Comparison of ENCODE assay signal across 31 cellular contexts in the genomic region with DNA sequence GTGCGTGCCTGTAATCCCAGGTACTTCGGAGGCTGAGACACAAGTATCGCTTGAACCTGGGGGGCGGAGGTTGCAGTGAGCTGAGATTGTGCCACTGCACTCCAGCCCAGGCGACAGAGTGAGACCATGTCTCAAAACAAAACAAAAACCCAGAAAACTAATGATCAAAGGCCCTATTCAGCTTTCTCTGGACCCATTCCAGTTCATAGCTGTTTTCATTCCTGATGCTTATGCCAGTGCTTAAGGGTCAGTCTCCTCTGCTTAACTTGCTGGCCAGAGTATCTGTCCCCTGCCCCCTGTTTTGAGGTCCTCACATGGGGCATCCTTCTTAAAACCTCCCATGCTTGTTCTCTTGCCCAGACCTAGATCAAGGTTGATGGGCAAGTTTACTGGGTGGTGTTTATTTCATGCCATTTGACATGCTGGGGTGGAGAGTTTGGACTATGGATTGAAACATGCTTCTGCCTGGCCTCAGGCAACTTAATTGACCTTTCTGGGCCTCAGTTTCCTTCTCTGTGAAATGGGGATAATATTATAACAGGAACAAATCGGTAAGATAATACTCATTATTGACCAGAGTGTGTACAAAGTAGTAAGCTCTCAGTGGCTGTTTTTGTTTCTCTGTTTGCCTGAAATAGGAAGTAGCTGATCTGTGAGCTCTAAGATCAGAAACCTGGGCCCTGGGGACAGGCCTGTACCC.
DNase-seq lines count a peak whose midpoint lies in the region; ATAC-seq, FAIRE-seq and TF ChIP-seq lines count a peak whose summit lies in the region.
"Had no signal": no experiment of that assay in that cellular context is flagged by ENCODE, and none has a peak within 500 bp of the region (broad histone marks: within the 10 kb centered on the region; RNA-seq: fewer than 3 reads in every experiment).

No MANE protein-coding gene starts in this region.

- H3K4me3 Mint-ChIP-seq in naive B cell = peak overlapping the region in 1 of 8 donors; percentile 55
- H3K4me3 Mint-ChIP-seq in stimulated activated memory B cell treated with anti-CD40 and anti-IgM and Interleukin-4, amounts not matched to agents 10 μg/mL and 1 μg/mL and 100 μg/mL, for 72 hours = no peak overlapping the region
- H3K4me3 Mint-ChIP-seq: activated naive CD8-positive, alpha-beta T cell; CD8-positive, alpha-beta T cell; effector memory CD8-positive, alpha-beta T cell had no signal

- peaks cover 0 to 4% (median 0%) of the 10 kb centered on the region in 7 donors for H3K9me3 Mint-ChIP-seq in naive B cell
- H3K9me3 Mint-ChIP-seq in stimulated activated memory B cell treated with anti-CD40 and anti-IgM and Interleukin-4, amounts not matched to agents 10 μg/mL and 1 μg/mL and 100 μg/mL, for 72 hours = peaks cover 3% of the 10 kb centered on the region
- H3K9me3 Mint-ChIP-seq: CD8-positive, alpha-beta T cell; effector memory CD8-positive, alpha-beta T cell had no signal

- dilution Hi-C loops in IMR-90 (cut with HindIII; ENCODE audit: low sequenced_read_pairs, unreplicated experiment) = no loop called here

- intact Hi-C loops in IMR-90 (cut with micrococcal nuclease) = no loop called here
- intact Hi-C loops in tibial artery (cut with DNase I; ENCODE audit: low total_unique reads) = no loop called here

- no peaks in the 10 kb centered on the region for H3K79me1 ChIP-seq in IMR-90 (ENCODE audit: low read depth in 1 of 2, low read length in 2 of 2)

- no peaks in the 10 kb centered on the region for H3K4me1 ChIP-seq in IMR-90 (ENCODE audit: control insufficient read depth, insufficient read depth, low read length)
- no peaks in the 10 kb centered on the region for H3K4me1 ChIP-seq in tibial artery
- H3K4me1 ChIP-seq in small intestine (ENCODE audit: control insufficient read depth in 2 of 2, insufficient read depth in 1 of 2, low read depth in 1 of 2, low read length in 1 of 2) = no peaks in the 10 kb centered on the region
- H3K4me1 ChIP-seq: psoas muscle, suprapubic skin had no signal

- in situ Hi-C loops in IMR-90 (cut with MboI; ENCODE audit: low sequenced_read_pairs) = no loop called here

- DNase-seq in AG04450 (ENCODE audit: low read depth, low spot score) = no peak
- DNase-seq in IMR-90 = no peak
- peak in 4 of 61 donors; percentile 5 to 32 (median 6) for DNase-seq in caudate nucleus (lab: John Stamatoyannopoulos, UW)
- no peak for DNase-seq in naive B cell
- DNase-seq in tibial artery = no peak
- DNase-seq in small intestine = no peak
- DNase-seq: activated CD4-positive, alpha-beta T cell treated with anti-CD3 and anti-CD28 coated beads for 4 hours; activated CD8-positive, alpha-beta memory T cell treated with anti-CD3 and anti-CD28 coated beads for 24 hours; activated effector memory CD4-positive, alpha-beta T cell treated with anti-CD3 and anti-CD28 coated beads, Interleukin-2, amount 50 U/mL, for 16 hours; activated T-cell treated with anti-CD3 and anti-CD28 coated beads for 4 hours; CD8-positive, alpha-beta T cell; effector memory CD8-positive, alpha-beta T cell; H7; islet precursor cell; left ventricle myocardium inferior; mesendoderm; MV-4-11; NCI-H1436; NCI-H2081 treated with DMSO at 0.1 percent for 48 hours; NCI-H748 treated with DMSO at 0.1 percent for 48 hours; psoas muscle; stimulated activated CD4-positive, alpha-beta T cell treated with anti-CD3 and anti-CD28 coated beads, Interleukin-4, amount 100 ng/mL, for 4 hours; SW 1271; T-helper 9 cell had no signal

- no peak overlapping the region for H2BK20ac ChIP-seq in IMR-90 (ENCODE audit: low read depth, low read length)

- H3K27me3 Mint-ChIP-seq in naive B cell = no peaks in the 10 kb centered on the region
- no peaks in the 10 kb centered on the region for H3K27me3 Mint-ChIP-seq in stimulated activated memory B cell treated with anti-CD40 and anti-IgM and Interleukin-4, amounts not matched to agents 10 μg/mL and 1 μg/mL and 100 μg/mL, for 72 hours
- H3K27me3 Mint-ChIP-seq: activated naive CD8-positive, alpha-beta T cell; effector memory CD8-positive, alpha-beta T cell had no signal

- 0 out of 2 replicates have a peak, but pooled peaks cover 3% of the 10 kb centered on the region for H3K9me1 ChIP-seq in IMR-90 (ENCODE audit: insufficient read depth, low read length)

- H3K4me2 ChIP-seq in IMR-90 (ENCODE audit: low read depth, low read length) = no peak overlapping the region

- H4K20me1 ChIP-seq in IMR-90 (ENCODE audit: insufficient read depth, low read length) = no peaks in the 10 kb centered on the region

- no peak overlapping the region for H3K56ac ChIP-seq in IMR-90 (ENCODE audit: extremely low read depth, insufficient read depth, low read length)

- TF ChIP-seq CTCF in AG04450 (IDR thresholded peaks at IDR 0.05; ENCODE audit: low read depth, low read length) (no peak), IMR-90 (conservative IDR thresholded peaks at IDR 0.05; ENCODE audit: low read depth, low read length) (no peak), tibial artery (IDR thresholded peaks at IDR 0.05) (no peak)

- no peak overlapping the region for H3K14ac ChIP-seq in IMR-90 (replicated peaks; ENCODE audit: low read depth, low read length)

- H2AFZ ChIP-seq in IMR-90 (replicated peaks; ENCODE audit: low read length, poor library complexity) = no peak overlapping the region

- no peak overlapping the region for H3K23ac ChIP-seq in IMR-90 (ENCODE audit: low read depth, low read length)

- H3K27ac Mint-ChIP-seq in naive B cell = peak overlapping the region in 4 of 6 donors; percentile 66 to 82 (median 78)
- H3K27ac Mint-ChIP-seq in stimulated activated memory B cell treated with anti-CD40 and anti-IgM and Interleukin-4, amounts not matched to agents 10 μg/mL and 1 μg/mL and 100 μg/mL, for 72 hours = no peak overlapping the region
- H3K27ac Mint-ChIP-seq: activated naive CD8-positive, alpha-beta T cell; CD8-positive, alpha-beta T cell had no signal

- H2AK5ac ChIP-seq in IMR-90 (ENCODE audit: low read depth, low read length) = no peak overlapping the region

- no peaks in the 10 kb centered on the region for H3K27me3 ChIP-seq in AG04450 (ENCODE audit: control insufficient read depth, insufficient read depth, low read length)
- H3K27me3 ChIP-seq in IMR-90 (ENCODE audit: control insufficient read depth, insufficient read depth, low read length) = no peaks in the 10 kb centered on the region
- H3K27me3 ChIP-seq in tibial artery = no peaks in the 10 kb centered on the region
- H3K27me3 ChIP-seq in small intestine (ENCODE audit: control insufficient read depth in 2 of 2, insufficient read depth in 2 of 2, low read length in 2 of 2) = no peaks in the 10 kb centered on the region
- H3K27me3 ChIP-seq: suprapubic skin had no signal

- POLR2A ChIA-PET in AG04450 (lab: Yijun Ruan, JAX) (no interaction called here), IMR-90 (lab: Charles Lee; ENCODE audit: unreplicated experiment) (no interaction called here)

- peak; percentile 42 for ATAC-seq in IMR-90 (ENCODE audit: low read depth)
- ATAC-seq in naive B cell (ENCODE audit: low read depth in 2 of 2) = no peak
- no peak for ATAC-seq in HG02798 (IDR thresholded peaks at IDR 0.05; ENCODE audit: poor library complexity, unreplicated experiment)
- ATAC-seq in stimulated activated memory B cell treated with anti-CD40 and anti-IgM and Interleukin-4, amounts not matched to agents 10 μg/mL and 1 μg/mL and 100 μg/mL, for 72 hours = no peak
- ATAC-seq: CD8-positive, alpha-beta T cell; effector memory CD8-positive, alpha-beta T cell; psoas muscle had no signal

- no peak overlapping the region for H2BK5ac ChIP-seq in IMR-90 (ENCODE audit: low read depth, low read length, poor library complexity, severe bottlenecking)

- H3K27ac ChIP-seq in AG04450 (ENCODE audit: low read depth, low read length) (peak overlapping the region; percentile 11), IMR-90 (ENCODE audit: insufficient read depth, low read length) (no peak overlapping the region), caudate nucleus (ENCODE audit: low read depth, low read length) (peak overlapping the region; percentile 79), tibial artery (no peak overlapping the region), small intestine (ENCODE audit: low read depth in 1 of 2, low read length in 1 of 2) (no peak overlapping the region)
- H3K27ac ChIP-seq: coronary artery, left ventricle myocardium inferior, psoas muscle, suprapubic skin, VCaP had no signal

- H3K9ac ChIP-seq in IMR-90 (ENCODE audit: low read depth, low read length) = no peak overlapping the region

- no peak overlapping the region for H4K91ac ChIP-seq in IMR-90 (ENCODE audit: insufficient read depth, low read depth, low read length)

- 69% methylated on average over 4 of the region's 6 CpGs; no CpG with 5 or more reads in 1 of the 2 experiments for WGBS in IMR-90 (ENCODE audit: extremely low coverage in 2 of 2, insufficient read length in 1 of 2), 2 experiments
- WGBS in small intestine, 3 donors = 81 to 86% (median 84%) methylated on average over 6 of the region's 6 CpGs

- H2BK120ac ChIP-seq in IMR-90 (ENCODE audit: low read depth, low read length) = no peak overlapping the region

- TF ChIP-seq RAD21 in IMR-90 (IDR thresholded peaks at IDR 0.05; ENCODE audit: low read length) = no peak

- H4K8ac ChIP-seq in IMR-90 (ENCODE audit: low read depth in 2 of 2, low read length in 2 of 2) = no peak overlapping the region

- BruUV-seq in IMR-90 (replicated peaks; lab: Mats Ljungman, UMichigan) = no TSS peak

- H3K4me1 Mint-ChIP-seq in naive B cell = peaks cover 52 to 92% (median 63%) of the 10 kb centered on the region in 3 donors
- H3K4me1 Mint-ChIP-seq in stimulated activated memory B cell treated with anti-CD40 and anti-IgM and Interleukin-4, amounts not matched to agents 10 μg/mL and 1 μg/mL and 100 μg/mL, for 72 hours = peaks cover 49% of the 10 kb centered on the region

- no peak overlapping the region for H4K5ac ChIP-seq in IMR-90 (ENCODE audit: low read depth, low read length)

- TF ChIP-seq POLR2A in IMR-90 (IDR thresholded peaks at IDR 0.05; ENCODE audit: low read depth, low read length) = no peak

- H3K4me3 ChIP-seq in AG04450 (ENCODE audit: low read depth, low read length) = no peak overlapping the region
- no peak overlapping the region for H3K4me3 ChIP-seq in IMR-90 (ENCODE audit: insufficient read depth, low read depth, low read length)
- H3K4me3 ChIP-seq in tibial artery = no peak overlapping the region
- H3K4me3 ChIP-seq in small intestine (ENCODE audit: low read depth in 1 of 2, low read length in 2 of 2) = no peak overlapping the region
- H3K4me3 ChIP-seq: coronary artery, left ventricle myocardium inferior, psoas muscle, suprapubic skin had no signal

- H3K36me3 Mint-ChIP-seq in naive B cell = peaks cover 7 to 8% of the 10 kb centered on the region in 2 donors
- H3K36me3 Mint-ChIP-seq in stimulated activated memory B cell treated with anti-CD40 and anti-IgM and Interleukin-4, amounts not matched to agents 10 μg/mL and 1 μg/mL and 100 μg/mL, for 72 hours = peaks cover 40% of the 10 kb centered on the region
- H3K36me3 Mint-ChIP-seq: CD8-positive, alpha-beta T cell had no signal

- no peak for FAIRE-seq in small intestine (lab: Jason Lieb, UNC)
- FAIRE-seq: bronchial epithelial cell had no signal

- H2AK9ac ChIP-seq in IMR-90 (replicated peaks; ENCODE audit: low read depth, low read length, poor library complexity) = no peak overlapping the region

- H3K36me3 ChIP-seq in IMR-90 (ENCODE audit: control insufficient read depth, insufficient read depth, low read length) (no peaks in the 10 kb centered on the region), tibial artery (no peaks in the 10 kb centered on the region), small intestine (ENCODE audit: control insufficient read depth in 2 of 2, insufficient read depth in 2 of 2, low read length in 2 of 2) (no peaks in the 10 kb centered on the region)
- H3K36me3 ChIP-seq: left ventricle myocardium inferior, suprapubic skin had no signal

- H3K9me3 ChIP-seq in AG04450 (ENCODE audit: control insufficient read depth, insufficient read depth, low read length) = no peaks in the 10 kb centered on the region
- H3K9me3 ChIP-seq in IMR-90 (ENCODE audit: control insufficient read depth, insufficient read depth, low read length) = no peaks in the 10 kb centered on the region
- H3K9me3 ChIP-seq in tibial artery = no peaks in the 10 kb centered on the region
- no peaks in the 10 kb centered on the region for H3K9me3 ChIP-seq in small intestine (ENCODE audit: control insufficient read depth, low read depth)
- H3K9me3 ChIP-seq: left ventricle myocardium inferior, psoas muscle, suprapubic skin had no signal

- H2BK15ac ChIP-seq in IMR-90 (ENCODE audit: low read depth, low read length) = no peak overlapping the region

- H3K4ac ChIP-seq in IMR-90 (ENCODE audit: low read depth, low read length) = no peak overlapping the region

- CTCF ChIA-PET in AG04450 (lab: Charles Lee) (interaction anchor here (0.6 kb wide), 1 partner anchor 14 kb away, joined by 3 read pairs; no protein-coding TSS in a partner anchor), IMR-90 (lab: Yijun Ruan, JAX) (no interaction called here)

- H3K18ac ChIP-seq in IMR-90 (ENCODE audit: low read depth, low read length) = no peak overlapping the region

Comparison
In these comparisons a context has a peak if more than half of its experiments do, and no peak if none do; other contexts are left out.
1. H3K27ac ChIP-seq: peak in AG04450 (single experiment) and caudate nucleus (single experiment); none in IMR-90 (single experiment), tibial artery (0 of 2) and small intestine (0 of 2).